ENCODE assay signal across 1 cellular context in the genomic region with DNA sequence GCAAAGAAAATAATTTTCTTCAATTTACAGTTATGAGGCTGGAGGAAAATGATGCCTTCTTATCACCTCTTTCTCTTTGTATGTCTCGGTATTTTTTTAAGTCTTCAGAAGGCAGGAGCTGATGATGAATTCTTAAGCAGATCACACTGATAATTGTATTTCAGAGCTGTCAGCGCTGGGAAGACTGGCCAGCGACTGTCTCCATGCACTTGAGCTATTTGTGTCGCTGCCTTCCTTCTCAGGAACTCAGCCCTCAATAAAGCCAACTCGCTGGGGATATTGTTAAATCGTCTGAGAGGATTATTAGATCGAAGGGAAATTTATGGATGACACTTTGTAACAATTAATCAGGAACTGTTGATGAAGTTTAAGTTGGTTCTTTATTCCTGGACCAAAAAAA.
TF ChIP-seq lines count a peak whose summit lies in the region.

No MANE protein-coding gene starts in this region.

TF ChIP-seq in IMR-90, 13 proteins besides CTCF, POLR2A, EP300 and RAD21 (continued from another document):
- TF ChIP-seq, protein P1, sequence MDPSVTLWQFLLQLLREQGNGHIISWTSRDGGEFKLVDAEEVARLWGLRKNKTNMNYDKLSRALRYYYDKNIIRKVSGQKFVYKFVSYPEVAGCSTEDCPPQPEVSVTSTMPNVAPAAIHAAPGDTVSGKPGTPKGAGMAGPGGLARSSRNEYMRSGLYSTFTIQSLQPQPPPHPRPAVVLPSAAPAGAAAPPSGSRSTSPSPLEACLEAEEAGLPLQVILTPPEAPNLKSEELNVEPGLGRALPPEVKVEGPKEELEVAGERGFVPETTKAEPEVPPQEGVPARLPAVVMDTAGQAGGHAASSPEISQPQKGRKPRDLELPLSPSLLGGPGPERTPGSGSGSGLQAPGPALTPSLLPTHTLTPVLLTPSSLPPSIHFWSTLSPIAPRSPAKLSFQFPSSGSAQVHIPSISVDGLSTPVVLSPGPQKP (IDR thresholded peaks at IDR 0.05; ENCODE audit: borderline replicate concordance, low read depth, low read length) = no peak
- TF ChIP-seq RFX5 (IDR thresholded peaks at IDR 0.05; ENCODE audit: low read depth, low read length) = no peak
